5 cellular contexts compared by ENCODE assay signal in genomic region chr20:10417218-10417617, GRCh38. TPM values are rescaled to one million over a fixed set of nuclear protein-coding genes. Genes with fewer than 3 reads are reported as not detected.
DNase-seq lines count a peak whose midpoint lies in the region; ATAC-seq, FAIRE-seq and TF ChIP-seq lines count a peak whose summit lies in the region.
"Not testable (repeated sequence)": the region's sequence is repeated elsewhere in the genome, so short reads cannot be mapped to it uniquely, and the experiment has no call there.

No MANE protein-coding gene starts in this region.

- BruUV-seq in K562 (replicated peaks; lab: Mats Ljungman, UMichigan) = not testable (repeated sequence)

- FAIRE-seq in K562 (lab: Jason Lieb, UNC) = not testable (repeated sequence)

- WGBS in K562 (ENCODE audit: insufficient coverage, low coverage, missing lambda C conversion rate) = 90% methylated on average over 2 of the region's 2 CpGs
- WGBS in prostate gland = 97% methylated on average over 2 of the region's 2 CpGs

- TF ChIP-seq CTCF in RWPE2 (IDR thresholded peaks at IDR 0.05; ENCODE audit: poor library complexity, severe bottlenecking); WTC11 (IDR thresholded peaks at IDR 0.05); K562 (IDR thresholded peaks at IDR 0.05 in 2 of 3, conservative IDR thresholded peaks at IDR 0.05 in 1 of 3; ENCODE audit: insufficient read depth in 2 of 3, low read depth in 1 of 3, low read length in 3 of 3); prostate gland (IDR thresholded peaks at IDR 0.05): not testable (repeated sequence)

- DNase-seq in RWPE2 (ENCODE audit: low spot score); WTC11 (ENCODE audit: low spot score); K562 (ENCODE audit: extremely low read depth in 1 of 4, low spot score in 3 of 4); prostate gland (ENCODE audit: low spot score): not testable (repeated sequence)

- not testable (repeated sequence) for ATAC-seq in RWPE2 (ENCODE audit: low read depth); WTC11; K562

- H3K79me2 ChIP-seq in K562 (ENCODE audit: control insufficient read depth, insufficient read depth, low read length) = peaks cover 27% of the 10 kb centered on the region

- POLR2A ChIA-PET in WTC11 (lab: Charles Lee); K562 (lab: Yijun Ruan, JAX): not testable (repeated sequence)

- H3K4me1 ChIP-seq in RWPE2 (ENCODE audit: insufficient read depth, poor library complexity, severe bottlenecking) = peaks cover 68% of the 10 kb centered on the region
- not testable (repeated sequence) for H3K4me1 ChIP-seq in K562 (replicated peaks in 1 of 2; ENCODE audit: control insufficient read depth in 2 of 2, insufficient read depth in 2 of 2, low read length in 2 of 2); prostate gland (replicated peaks)

- TF ChIP-seq POLR2A in K562 (conservative IDR thresholded peaks at IDR 0.05); prostate gland (IDR thresholded peaks at IDR 0.05): not testable (repeated sequence)

- CTCF ChIA-PET in WTC11 (lab: Charles Lee); K562 (lab: Yijun Ruan, JAX; ENCODE audit: low intra/inter-chr PET ratio): not testable (repeated sequence)

- not testable (repeated sequence) for H3K27me3 Mint-ChIP-seq in WTC11 (ENCODE audit: low read depth); dendritic cell treated with granulocyte-macrophage colony-stimulating factor and Interleukin-4, amounts not matched to agents 40 ng/mL and 50 ng/mL, for 4 days

- H3K27me3 ChIP-seq in RWPE2 (ENCODE audit: insufficient read depth, poor library complexity, severe bottlenecking); K562 (ENCODE audit: control insufficient read depth in 2 of 2, insufficient read depth in 2 of 2, low read length in 2 of 2); prostate gland (replicated peaks; ENCODE audit: insufficient read depth): not testable (repeated sequence)

- not testable (repeated sequence) for H3K9me3 Mint-ChIP-seq in WTC11; dendritic cell treated with granulocyte-macrophage colony-stimulating factor and Interleukin-4, amounts not matched to agents 40 ng/mL and 50 ng/mL, for 4 days

- H3K27ac ChIP-seq in RWPE2 (ENCODE audit: poor library complexity, severe bottlenecking) (peak overlapping the region; percentile 90), prostate gland (peak overlapping the region; percentile 7 to 50)
- H3K27ac ChIP-seq in K562 (ENCODE audit: extremely low read depth, low read depth, low read length) = not testable (repeated sequence)

- TF ChIP-seq RAD21 in K562 (CRISPR knock-in tag; conservative IDR thresholded peaks at IDR 0.05 in 1 of 2, IDR thresholded peaks at IDR 0.05 in 1 of 2) = not testable (repeated sequence)

- not testable (repeated sequence) for H3K9me1 ChIP-seq in K562 (ENCODE audit: control insufficient read depth, insufficient read depth, low read length)

- H3K4me2 ChIP-seq in K562 (ENCODE audit: insufficient read depth, low read length) = not testable (repeated sequence)

- in situ Hi-C loops in K562 (cut with MboI) = loop anchor here (25.0 kb wide), 1 partner anchor 1805 kb away; no protein-coding TSS in a partner anchor

- intact Hi-C loops in K562 (cut with micrococcal nuclease); dendritic cell treated with granulocyte-macrophage colony-stimulating factor and Interleukin-4, amounts not matched to agents 40 ng/mL and 50 ng/mL, for 4 days (cut with micrococcal nuclease); prostate gland (cut with DNase I): not testable (repeated sequence)

- peaks cover 22% of the 10 kb centered on the region for H3K4me1 Mint-ChIP-seq in WTC11
- H3K4me1 Mint-ChIP-seq in dendritic cell treated with granulocyte-macrophage colony-stimulating factor and Interleukin-4, amounts not matched to agents 40 ng/mL and 50 ng/mL, for 4 days (ENCODE audit: low read depth) = not testable (repeated sequence)

- not testable (repeated sequence) for H3K4me3 ChIP-seq in RWPE2 (ENCODE audit: severe bottlenecking); K562; prostate gland

- H3K9me3 ChIP-seq in RWPE2 (ENCODE audit: severe bottlenecking); K562 (replicated peaks; ENCODE audit: control insufficient read depth, insufficient read depth, low read depth, low read length); prostate gland: not testable (repeated sequence)

- peaks cover 81% of the 10 kb centered on the region for H3K36me3 ChIP-seq in RWPE2 (ENCODE audit: low read depth)
- peaks cover 61% of the 10 kb centered on the region for H3K36me3 ChIP-seq in K562 (ENCODE audit: control insufficient read depth, insufficient read depth, low read length)
- H3K36me3 ChIP-seq in prostate gland = not testable (repeated sequence)

- H3K9ac ChIP-seq in K562 (ENCODE audit: insufficient read depth in 1 of 2, low read depth in 2 of 2, low read length in 2 of 2) = not testable (repeated sequence)

- H3K27ac Mint-ChIP-seq in WTC11 = not testable (repeated sequence)
- peak overlapping the region; percentile 11 for H3K27ac Mint-ChIP-seq in dendritic cell treated with granulocyte-macrophage colony-stimulating factor and Interleukin-4, amounts not matched to agents 40 ng/mL and 50 ng/mL, for 4 days

- not testable (repeated sequence) for TF ChIP-seq EP300 in K562 (IDR thresholded peaks at IDR 0.05; ENCODE audit: low read length)

- not testable (repeated sequence) for H2AFZ ChIP-seq in K562 (ENCODE audit: low read depth, low read length)

- H4K20me1 ChIP-seq in K562 (replicated peaks; ENCODE audit: control insufficient read depth, insufficient read depth, low read length) = not testable (repeated sequence)

- not testable (repeated sequence) for H3K4me3 Mint-ChIP-seq in WTC11; dendritic cell treated with granulocyte-macrophage colony-stimulating factor and Interleukin-4, amounts not matched to agents 40 ng/mL and 50 ng/mL, for 4 days

- H3K36me3 Mint-ChIP-seq in WTC11 = peaks cover 21% of the 10 kb centered on the region
- peaks cover 77% of the 10 kb centered on the region for H3K36me3 Mint-ChIP-seq in dendritic cell treated with granulocyte-macrophage colony-stimulating factor and Interleukin-4, amounts not matched to agents 40 ng/mL and 50 ng/mL, for 4 days (ENCODE audit: low read depth)

TF ChIP-seq in WTC11, 78 proteins besides CTCF, POLR2A, EP300 and RAD21:
- TF ChIP-seq GTF2I (CRISPR knock-in tag; conservative IDR thresholded peaks at IDR 0.05) = 0 out of 2 replicates have a peak, but pooled peaks have one; percentile 24
- peak; percentile 85; the same call in 1 of the 2 replicates for TF ChIP-seq ZNF121 (CRISPR knock-in tag; IDR thresholded peaks at IDR 0.05)

TF ChIP-seq in K562, 482 proteins besides CTCF, POLR2A, EP300 and RAD21:
- peak; percentile 72 for TF ChIP-seq ZNF121 (CRISPR knock-in tag; conservative IDR thresholded peaks at IDR 0.05)

RNA-seq across cellular contexts. Expression of gene MKKS, which starts 16.8 kb away (rescaled TPM):
- total RNA-seq in WTC11 (2021) (16.5 to 20.9 TPM (median 17.0 TPM) in 3 replicates), K562 (2014; rRNA removed) (6.4 and 6.8 TPM in 2 replicates), K562 (2014; rRNA removed; fragmentation: Illumina TruSeq; extraction: Trizol) (14.6 and 16.0 TPM in 2 replicates), K562 (2015; rRNA removed; fragmentation: Illumina TruSeq; extraction: Trizol) (10.9 and 11.3 TPM in 2 replicates), K562 (2021) (11.2 and 13.2 TPM in 2 replicates), prostate gland (10 to 100 TPM; 14.6 to 19.0 TPM)
- 5.3 and 12.6 TPM in 2 replicates for total RNA-seq in K562 (2011; cell fraction: chromatin; rRNA removed; ENCODE audit: low replicate concordance)
- 2.5 and 3.2 TPM in 2 replicates for total RNA-seq in K562 (2011; cell fraction: nucleolus; rRNA removed)
- 9.2 and 16.5 TPM in 2 replicates for total RNA-seq in K562 (2011; cell fraction: nucleoplasm; rRNA removed)
- polyA plus RNA-seq in K562 (2011; rRNA removed) (26.8 and 36.6 TPM in 2 replicates), K562 (2014; fragmentation: Illumina TruSeq; extraction: Trizol) (13.2 and 17.7 TPM in 2 replicates), K562 (2014; fragmentation: Nextera tagmentation; extraction: Ambion mirVana) (10 to 100 TPM in 1 of 2 experiments, 1 to 10 TPM in 1; 7.7 to 12.0 TPM), K562 (2014; rRNA removed) (13.5 and 14.8 TPM in 2 replicates)
- 5.7 and 15.9 TPM in 2 replicates for polyA plus RNA-seq in K562 (2011; cell fraction: cytosol; rRNA removed)
- polyA plus RNA-seq in K562 (2011; cell fraction: nucleus; rRNA removed) = 8.2 and 16.8 TPM in 2 replicates
- polyA plus RNA-seq in K562 (2012) = 10.7 and 16.5 TPM in 2 replicates
- polyA minus RNA-seq in K562 (2011; rRNA and poly(A)+ RNA removed) = 16.3 and 26.2 TPM in 2 replicates
- 5.6 and 5.9 TPM in 2 replicates for polyA minus RNA-seq in K562 (2011; cell fraction: cytosol; rRNA and poly(A)+ RNA removed)
- 2.8 and 10.9 TPM in 2 replicates for polyA minus RNA-seq in K562 (2011; cell fraction: nucleus; rRNA and poly(A)+ RNA removed)

RNA-seq across cellular contexts. Expression of gene SLX4IP, which starts 17.9 kb away (rescaled TPM):
- total RNA-seq in WTC11 (2021) (7.4 to 9.9 TPM (median 8.4 TPM) in 3 replicates), K562 (2014; rRNA removed) (2.8 and 2.9 TPM in 2 replicates), K562 (2014; rRNA removed; fragmentation: Illumina TruSeq; extraction: Trizol) (5.1 and 5.5 TPM in 2 replicates), K562 (2015; rRNA removed; fragmentation: Illumina TruSeq; extraction: Trizol) (4.4 and 5.4 TPM in 2 replicates), K562 (2021) (4.1 and 4.6 TPM in 2 replicates), prostate gland (1 to 10 TPM; 7.0 to 8.2 TPM)
- total RNA-seq in K562 (2011; cell fraction: chromatin; rRNA removed; ENCODE audit: low replicate concordance) = 2.6 and 8.5 TPM in 2 replicates
- total RNA-seq in K562 (2011; cell fraction: nucleolus; rRNA removed) = 2.2 and 2.8 TPM in 2 replicates
- 5.3 and 7.3 TPM in 2 replicates for total RNA-seq in K562 (2011; cell fraction: nucleoplasm; rRNA removed)
- polyA plus RNA-seq in K562 (2011; rRNA removed) (2.5 and 3.2 TPM in 2 replicates), K562 (2014; fragmentation: Illumina TruSeq; extraction: Trizol) (2.2 and 2.9 TPM in 2 replicates), K562 (2014; fragmentation: Nextera tagmentation; extraction: Ambion mirVana) (1 to 10 TPM; 3.5 to 5.9 TPM), K562 (2014; rRNA removed) (1.4 and 1.5 TPM in 2 replicates)
- polyA plus RNA-seq in K562 (2011; cell fraction: cytosol; rRNA removed) = 1.3 and 2.3 TPM in 2 replicates
- 2.6 and 4.0 TPM in 2 replicates for polyA plus RNA-seq in K562 (2011; cell fraction: nucleus; rRNA removed)
- 1.8 and 2.1 TPM in 2 replicates for polyA plus RNA-seq in K562 (2012)
- polyA minus RNA-seq in K562 (2011; rRNA and poly(A)+ RNA removed) = 8.3 and 10.2 TPM in 2 replicates
- polyA minus RNA-seq in K562 (2011; cell fraction: cytosol; rRNA and poly(A)+ RNA removed) = 5.1 and 5.4 TPM in 2 replicates
- polyA minus RNA-seq in K562 (2011; cell fraction: nucleus; rRNA and poly(A)+ RNA removed) = 2.3 and 6.3 TPM in 2 replicates
